ENCODE assay signal across 28 cellular contexts in genomic region chr5:158020555-158021418, GRCh38.
DNase-seq lines count a peak whose midpoint lies in the region; ATAC-seq, FAIRE-seq and TF ChIP-seq lines count a peak whose summit lies in the region.
"Had no signal": no experiment of that assay in that cellular context is flagged by ENCODE, and none has a peak within 500 bp of the region (broad histone marks: within the 10 kb centered on the region; RNA-seq: fewer than 3 reads in every experiment).

No MANE protein-coding gene starts in this region.

- H3K4me3 ChIP-seq in bronchial epithelial cell (ENCODE audit: low read depth, low read length) (no peak overlapping the region), dorsolateral prefrontal cortex (no peak overlapping the region)
- H3K4me3 ChIP-seq: HAP-1, left lung, psoas muscle, testis had no signal

- intact Hi-C loops in left colon (cut with DNase I, micrococcal nuclease) (no loop called here), dorsolateral prefrontal cortex (cut with DNase I) (no loop called here)

- no peaks in the 10 kb centered on the region for H3K36me3 ChIP-seq in bronchial epithelial cell (ENCODE audit: control insufficient read depth, insufficient read depth, low read length)
- H3K36me3 ChIP-seq: HAP-1, left lung had no signal

- no peak for TF ChIP-seq CTCF in bronchial epithelial cell (IDR thresholded peaks at IDR 0.05; ENCODE audit: insufficient read depth, low read length, severe bottlenecking)
- TF ChIP-seq CTCF in dorsolateral prefrontal cortex (IDR thresholded peaks at IDR 0.05 in 54 of 56, conservative IDR thresholded peaks at IDR 0.05 in 2 of 56; ENCODE audit: low read depth in 1 of 56, partially characterized antibody in 56 of 56): no peak

- ATAC-seq in left colon (peak; percentile 46), HG02852 (IDR thresholded peaks at IDR 0.05; ENCODE audit: unreplicated experiment) (no peak), GM21619 (IDR thresholded peaks at IDR 0.05; ENCODE audit: unreplicated experiment) (no peak)
- ATAC-seq: activated CD8-positive, alpha-beta memory T cell treated with anti-CD3 and anti-CD28 coated beads, Interleukin-2, amount 10 ng/mL, durations not matched to agents 7 days and 5 days; left lung; psoas muscle had no signal

- H3K27ac ChIP-seq in dorsolateral prefrontal cortex: no peak overlapping the region
- H3K27ac ChIP-seq: left lung, psoas muscle, testis had no signal

- no peak for FAIRE-seq in bronchial epithelial cell (lab: Jason Lieb, UNC)

- H3K27me3 ChIP-seq in bronchial epithelial cell (ENCODE audit: control insufficient read depth, insufficient read depth, low read length) (no peaks in the 10 kb centered on the region), dorsolateral prefrontal cortex (peaks cover 0 to 3% (median 0%) of the 10 kb centered on the region in 45 donors)
- H3K27me3 ChIP-seq: left lung, testis had no signal

- DNase-seq in NCI-H146 (lab: John Stamatoyannopoulos, UW) (peak; percentile 8), NCI-H146 treated with DMSO at 0.1 percent for 48 hours (lab: John Stamatoyannopoulos, UW; ENCODE audit: unreplicated experiment) (no peak), bronchial epithelial cell (ENCODE audit: low read depth) (peak; percentile 2), left colon (no peak), dorsolateral prefrontal cortex (no peak), NCI-H2081 (lab: John Stamatoyannopoulos, UW) (no peak)
- DNase-seq: 8988T; activated B cell treated with CpG ODN at 0.5 μM for 24 hours; activated CD8-positive, alpha-beta memory T cell treated with anti-CD3 and anti-CD28 coated beads, Interleukin-2, amount 10 ng/mL, durations not matched to agents 7 days and 5 days; activated naive CD4-positive, alpha-beta T cell; activated T-cell treated with anti-CD3 and anti-CD28 coated beads, Interleukin-2, amount 50 U/mL, for 48 hours; CD4-positive, CD25-positive, alpha-beta regulatory T cell; effector CD4-positive, alpha-beta T cell; glutamatergic neuron; left lung; naive B cell; NCI-H1436 treated with DMSO at 0.1 percent for 48 hours; NCI-H524; NK-92 treated with Interleukin-12 subunit alpha and Interleukin-12 subunit beta, amount 100 ng/mL, for 24 hours; nucleus accumbens; psoas muscle; stimulated activated CD4-positive, alpha-beta T cell treated with anti-CD3 and anti-CD28 coated beads, Interleukin-15, amount 100 ng/mL, for 24 hours; stimulated activated naive CD4-positive, alpha-beta T cell treated with Interleukin-2 at 50 U/mL for 16 hours; T1000; testis had no signal

Comparison
In these comparisons a context has a peak if more than half of its experiments do, and no peak if none do; other contexts are left out.
1. DNase-seq: peak in NCI-H146 (single experiment) and bronchial epithelial cell (single experiment); none in NCI-H146 treated with DMSO at 0.1 percent for 48 hours (single experiment), left colon (0 of 2), dorsolateral prefrontal cortex (0 of 10) and NCI-H2081 (0 of 2).